Comparison of ENCODE assay signal across 8 cellular contexts in the genomic region with DNA sequence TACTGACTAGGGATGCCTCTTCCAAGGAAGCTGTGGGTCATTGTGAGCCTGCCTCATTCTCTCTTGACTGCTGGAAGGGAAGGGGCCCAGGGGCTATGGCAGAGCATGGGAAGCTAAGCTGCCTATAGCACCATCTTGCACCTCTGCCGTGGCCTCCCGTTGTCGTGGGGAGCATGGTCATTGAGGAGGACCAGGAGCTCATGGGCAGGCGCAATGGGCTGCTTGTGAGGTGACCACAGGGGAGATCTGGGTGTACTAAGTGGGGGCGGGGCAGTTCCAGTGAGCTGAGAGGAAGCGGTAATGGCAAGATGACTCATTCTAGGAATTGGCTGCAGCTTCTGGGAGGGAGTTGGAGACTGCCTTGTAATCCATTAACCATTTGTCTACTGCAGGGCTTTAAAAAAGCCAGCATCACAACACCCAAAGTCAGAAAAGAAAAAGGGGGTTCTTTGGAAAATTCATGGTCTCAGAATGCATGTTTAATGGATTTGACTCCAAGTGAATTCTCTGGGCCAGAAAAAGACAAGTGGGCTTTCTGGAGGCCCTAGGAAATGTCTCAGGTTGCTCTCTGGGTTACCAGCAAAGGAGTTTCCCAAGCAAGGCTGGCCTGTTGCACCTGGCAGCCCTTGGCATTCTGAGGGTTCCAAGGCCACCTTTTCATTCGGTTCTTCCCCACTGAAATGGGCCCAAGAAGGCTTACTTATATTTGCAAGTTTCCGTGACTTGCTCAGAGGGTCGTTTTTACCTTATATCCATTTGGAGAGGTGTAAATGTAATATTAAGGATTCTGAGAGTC. TPM values are rescaled to one million over a fixed set of nuclear protein-coding genes. Genes with fewer than 3 reads are reported as not detected.
DNase-seq lines count a peak whose midpoint lies in the region; ATAC-seq and TF ChIP-seq lines count a peak whose summit lies in the region.

No MANE protein-coding gene starts in this region.

- WGBS in adrenal gland, 4 donors = 18 to 22% (median 19%) methylated on average over 9 of the region's 9 CpGs
- 18 to 25% (median 22%) methylated on average over 9 of the region's 9 CpGs for WGBS in heart left ventricle, 4 donors

- peak overlapping the region; percentile 4; the same call in 1 of the 2 replicates for H3K4me3 ChIP-seq in SJSA1
- peak overlapping the region in 1 of 4 donors; percentile 68 for H3K4me3 ChIP-seq in adrenal gland
- H3K4me3 ChIP-seq in heart left ventricle = peak overlapping the region in 9 of 12 donors; percentile 28 to 97 (median 83)

- H3K27ac ChIP-seq in SJSA1 (peak overlapping the region; percentile 79), adrenal gland (peak overlapping the region; percentile 43 to 98 (median 78)), heart left ventricle (peak overlapping the region; percentile 70 to 98 (median 94))

- ATAC-seq in HG02610 (IDR thresholded peaks at IDR 0.05; ENCODE audit: unreplicated experiment) (peak; percentile 14), heart left ventricle (peak; percentile 63 to 70 (median 64))

- H3K27me3 ChIP-seq in SJSA1 (replicated peaks) (no peaks in the 10 kb centered on the region), adrenal gland (no peaks in the 10 kb centered on the region), heart left ventricle (no peaks in the 10 kb centered on the region)

- peak in 1 of 2 donors; percentile 48 for TF ChIP-seq POLR2A in adrenal gland (IDR thresholded peaks at IDR 0.05)
- TF ChIP-seq POLR2A in heart left ventricle (IDR thresholded peaks at IDR 0.05) = peak in 1 of 2 donors; percentile 54

- intact Hi-C loops in adrenal gland (cut with DNase I) (no loop called here), heart left ventricle (cut with DNase I) (loop anchor here in 4 of 10 donors (5.0 to 10.0 kb wide), 6 partner anchors 44 to 373 kb away; a partner anchor contains a TSS)

- TF ChIP-seq CTCF in adrenal gland (IDR thresholded peaks at IDR 0.05) (no peak), heart left ventricle (IDR thresholded peaks at IDR 0.05) (no peak)

- DNase-seq in ELR (ENCODE audit: low read depth) (peak; percentile 99), SJSA1 (ENCODE audit: low read depth in 1 of 2, low spot score in 2 of 2) (peak; percentile 93 to 97), adrenal gland (peak; percentile 88 to 96 (median 95)), heart left ventricle (peak; percentile 90 to 97 (median 93)), pulmonary artery endothelial cell (ENCODE audit: low read depth, low spot score) (peak; percentile 80), COR-L47 (lab: John Stamatoyannopoulos, UW) (no peak), NCI-H345 treated with DMSO at 0.1 percent for 48 hours (lab: John Stamatoyannopoulos, UW; ENCODE audit: unreplicated experiment) (no peak)

- H3K4me1 ChIP-seq in SJSA1 (replicated peaks) (peaks cover 73% of the 10 kb centered on the region), adrenal gland (replicated peaks in 1 of 2) (peaks cover 44 to 89% of the 10 kb centered on the region in 2 donors), heart left ventricle (peaks cover 25 to 88% (median 66%) of the 10 kb centered on the region in 12 donors)

- H3K36me3 ChIP-seq in SJSA1 (peaks cover 41% of the 10 kb centered on the region), adrenal gland (replicated peaks in 1 of 2) (no peaks in the 10 kb centered on the region), heart left ventricle (peaks cover 0 to 19% (median 3%) of the 10 kb centered on the region in 9 donors)

- H3K9me3 ChIP-seq in SJSA1 (replicated peaks) (no peaks in the 10 kb centered on the region), adrenal gland (replicated peaks in 1 of 3) (no peaks in the 10 kb centered on the region), heart left ventricle (no peaks in the 10 kb centered on the region)

RNA-seq across cellular contexts. Expression of a gene that starts 3.6 kb away (rescaled TPM):
- total RNA-seq in SJSA1 (2014; rRNA removed; shearing (Covaris generic)) = 12.9 and 18.9 TPM in 2 replicates
- total RNA-seq in adrenal gland (10 to 100 TPM; 12.4 to 61.7 (median 17.2) TPM), heart left ventricle (10 to 100 TPM in 7 of 9 donors, 1 to 10 TPM in 2; 5.5 to 36.4 (median 16.1) TPM), pulmonary artery endothelial cell (18.9 and 21.6 TPM in 2 replicates)
- polyA plus RNA-seq in adrenal gland (10 to 100 TPM; 11.7 to 33.7 (median 17.2) TPM), heart left ventricle (10 to 100 TPM in 1 of 2 donors, 1 to 10 TPM in 1; 3.5 to 42.7 TPM)

Comparison
In these comparisons a context has a peak if more than half of its experiments do, and no peak if none do; other contexts are left out.
1. DNase-seq: peak in ELR (single experiment), SJSA1 (2 of 2), adrenal gland (7 of 7), heart left ventricle (5 of 5) and pulmonary artery endothelial cell (single experiment); none in COR-L47 (single experiment) and NCI-H345 treated with DMSO at 0.1 percent for 48 hours (single experiment).
2. Peak in every context shown above with its lines, with median percentiles within 50 percentile points of each other: H3K27ac ChIP-seq.